In genomic region chrX:1075156-1075555, GRCh38 we compare ENCODE assay signal across 17 cellular contexts.
DNase-seq lines count a peak whose midpoint lies in the region; ATAC-seq and TF ChIP-seq lines count a peak whose summit lies in the region.
"Had no signal": no experiment of that assay in that cellular context is flagged by ENCODE, and none has a peak within 500 bp of the region (broad histone marks: within the 10 kb centered on the region; RNA-seq: fewer than 3 reads in every experiment).

No MANE protein-coding gene starts in this region.

- no peak overlapping the region for H3K27ac ChIP-seq in neural progenitor cell

- H3K9me3 Mint-ChIP-seq in Caco-2 (ENCODE audit: unreplicated experiment) (peaks cover 22% of the 10 kb centered on the region), neural progenitor cell (peaks cover 5% of the 10 kb centered on the region)
- H3K9me3 Mint-ChIP-seq in central memory CD8-positive, alpha-beta T cell, result peaks cover 14% of the 10 kb centered on the region
- peaks cover 12 to 16% of the 10 kb centered on the region in 2 donors for H3K9me3 Mint-ChIP-seq in stimulated activated naive B cell treated with anti-CD40 and anti-IgM and Interleukin-4, amounts not matched to agents 10 μg/mL and 1 μg/mL and 100 μg/mL, for 72 hours
- H3K9me3 Mint-ChIP-seq: CD4-positive, alpha-beta T cell had no signal

- peak overlapping the region; percentile 64 for H3K27ac Mint-ChIP-seq in Caco-2 (ENCODE audit: unreplicated experiment)
- H3K27ac Mint-ChIP-seq in central memory CD8-positive, alpha-beta T cell (ENCODE audit: low read depth), result peak overlapping the region; percentile 89
- H3K27ac Mint-ChIP-seq in neural progenitor cell, result peak overlapping the region; percentile 40
- peak overlapping the region; percentile 52 for H3K27ac Mint-ChIP-seq in stimulated activated naive B cell treated with anti-CD40 and anti-IgM and Interleukin-4, amounts not matched to agents 10 μg/mL and 1 μg/mL and 100 μg/mL, for 72 hours
- H3K27ac Mint-ChIP-seq: B cell; CD4-positive, alpha-beta T cell; GM23338 had no signal

- no peak for ATAC-seq in central memory CD8-positive, alpha-beta T cell (replicated peaks; ENCODE audit: extremely low read depth, poor library complexity, severe bottlenecking)
- no peak for ATAC-seq in stimulated activated naive B cell treated with anti-CD40 and anti-IgM and Interleukin-4, amounts not matched to agents 10 μg/mL and 1 μg/mL and 100 μg/mL, for 72 hours (replicated peaks)
- ATAC-seq in HG03025 (IDR thresholded peaks at IDR 0.05; ENCODE audit: low FRiP score, unreplicated experiment) (no peak), GM21526 (IDR thresholded peaks at IDR 0.05; ENCODE audit: low FRiP score, unreplicated experiment) (no peak)
- ATAC-seq: GM23338 had no signal

- no peak overlapping the region for H3K4me2 ChIP-seq in neural progenitor cell
- H3K4me2 ChIP-seq: GM23338 had no signal

- POLR2A ChIA-PET in Caco-2 (lab: Charles Lee), result no interaction called here

- H3K27me3 Mint-ChIP-seq in Caco-2 (ENCODE audit: insufficient read depth, unreplicated experiment) (peaks cover 2% of the 10 kb centered on the region), neural progenitor cell (ENCODE audit: insufficient read depth, low read depth) (peaks cover 26% of the 10 kb centered on the region)
- H3K27me3 Mint-ChIP-seq in central memory CD8-positive, alpha-beta T cell, result no peaks in the 10 kb centered on the region
- peaks cover 21 to 22% of the 10 kb centered on the region in 2 donors for H3K27me3 Mint-ChIP-seq in stimulated activated naive B cell treated with anti-CD40 and anti-IgM and Interleukin-4, amounts not matched to agents 10 μg/mL and 1 μg/mL and 100 μg/mL, for 72 hours
- H3K27me3 Mint-ChIP-seq: B cell had no signal

- H3K4me1 ChIP-seq in Caco-2 (no peaks in the 10 kb centered on the region), neural progenitor cell (peaks cover 10% of the 10 kb centered on the region)

- H3K4me3 Mint-ChIP-seq in Caco-2 (ENCODE audit: unreplicated experiment) (no peak overlapping the region), neural progenitor cell (no peak overlapping the region)
- H3K4me3 Mint-ChIP-seq in central memory CD8-positive, alpha-beta T cell, result peak overlapping the region; percentile 60
- no peak overlapping the region for H3K4me3 Mint-ChIP-seq in stimulated activated naive B cell treated with anti-CD40 and anti-IgM and Interleukin-4, amounts not matched to agents 10 μg/mL and 1 μg/mL and 100 μg/mL, for 72 hours
- H3K4me3 Mint-ChIP-seq: B cell; CD4-positive, alpha-beta T cell; GM23338; IgD-negative memory B cell had no signal

- intact Hi-C loops in Caco-2 (cut with micrococcal nuclease; ENCODE audit: unreplicated experiment), result no loop called here

- H3K36me3 Mint-ChIP-seq in Caco-2 (ENCODE audit: insufficient read depth, unreplicated experiment) (peaks cover 28% of the 10 kb centered on the region), neural progenitor cell (no peaks in the 10 kb centered on the region)
- H3K36me3 Mint-ChIP-seq in central memory CD8-positive, alpha-beta T cell (ENCODE audit: insufficient read depth), result peaks cover 32% of the 10 kb centered on the region
- peaks cover 5 to 12% of the 10 kb centered on the region in 2 donors for H3K36me3 Mint-ChIP-seq in stimulated activated naive B cell treated with anti-CD40 and anti-IgM and Interleukin-4, amounts not matched to agents 10 μg/mL and 1 μg/mL and 100 μg/mL, for 72 hours
- H3K36me3 Mint-ChIP-seq: IgD-negative memory B cell had no signal

- H3F3A ChIP-seq in neural progenitor cell (ENCODE audit: low read depth), result peaks cover 17% of the 10 kb centered on the region

- no peaks in the 10 kb centered on the region for H3K27me3 ChIP-seq in Caco-2 (replicated peaks; ENCODE audit: control insufficient read depth, insufficient read depth, low read length)
- no peaks in the 10 kb centered on the region for H3K27me3 ChIP-seq in neural progenitor cell

- no peak for TF ChIP-seq CTCF in Caco-2 (IDR thresholded peaks at IDR 0.05; ENCODE audit: insufficient read depth in 1 of 2, low read depth in 1 of 2, low read length in 1 of 2, severe bottlenecking in 1 of 2, unreplicated experiment in 1 of 2)
- no peak for TF ChIP-seq CTCF in neural progenitor cell (IDR thresholded peaks at IDR 0.05)

- no peaks in the 10 kb centered on the region for H3K9me3 ChIP-seq in Caco-2
- no peaks in the 10 kb centered on the region for H3K9me3 ChIP-seq in neural progenitor cell (ENCODE audit: low read depth)

- no peaks in the 10 kb centered on the region for H3K36me3 ChIP-seq in Caco-2 (ENCODE audit: control insufficient read depth, insufficient read depth, low read length)
- no peaks in the 10 kb centered on the region for H3K36me3 ChIP-seq in neural progenitor cell

- H3K9ac ChIP-seq in neural progenitor cell, result no peak overlapping the region

- no peak overlapping the region for H3K4me3 ChIP-seq in Caco-2 (ENCODE audit: low read depth, low read length)
- H3K4me3 ChIP-seq in neural progenitor cell, result no peak overlapping the region
- H3K4me3 ChIP-seq: GM23338 had no signal

- no peak for DNase-seq in Caco-2
- DNase-seq in central memory CD8-positive, alpha-beta T cell (ENCODE audit: low spot score in 2 of 2), result no peak
- no peak for DNase-seq in neural progenitor cell (ENCODE audit: low spot score)
- no peak for DNase-seq in stimulated activated naive B cell treated with anti-CD40 and anti-IgM and Interleukin-4, amounts not matched to agents 10 μg/mL and 1 μg/mL and 100 μg/mL, for 72 hours
- DNase-seq in activated naive CD4-positive, alpha-beta T cell treated with Interleukin-2 at 50 U/mL for 16 hours, result no peak
- DNase-seq: ACHN; C1 segment of cervical spinal cord; CD4-positive, alpha-beta T cell; DMS153; DMS79 treated with DMSO at 0.1 percent for 48 hours; EL; H7 had no signal

- BruUV-seq in Caco-2 (replicated peaks; lab: Mats Ljungman, UMichigan), result no TSS peak

- H3K4me1 Mint-ChIP-seq in Caco-2 (ENCODE audit: low read depth, unreplicated experiment) (no peaks in the 10 kb centered on the region), neural progenitor cell (peaks cover 13% of the 10 kb centered on the region)
- no peaks in the 10 kb centered on the region for H3K4me1 Mint-ChIP-seq in central memory CD8-positive, alpha-beta T cell
- H3K4me1 Mint-ChIP-seq in stimulated activated naive B cell treated with anti-CD40 and anti-IgM and Interleukin-4, amounts not matched to agents 10 μg/mL and 1 μg/mL and 100 μg/mL, for 72 hours, result peaks cover 0 to 6% of the 10 kb centered on the region in 2 donors
- H3K4me1 Mint-ChIP-seq: B cell, GM23338 had no signal

- CTCF ChIA-PET in Caco-2 (lab: Charles Lee), result no interaction called here

- H4K20me1 ChIP-seq in neural progenitor cell (ENCODE audit: low read depth), result no peaks in the 10 kb centered on the region

- H3K79me2 ChIP-seq in neural progenitor cell (ENCODE audit: low read depth), result no peaks in the 10 kb centered on the region

- H2AFZ ChIP-seq in neural progenitor cell (replicated peaks), result no peak overlapping the region
- H2AFZ ChIP-seq: GM23338 had no signal
